In genomic region chr15:74375303-74375693, GRCh38 we compare ENCODE assay signal across 8 cellular contexts. TPM values are rescaled to one million over a fixed set of nuclear protein-coding genes. Genes with fewer than 3 reads are reported as not detected.
DNase-seq lines count a peak whose midpoint lies in the region; ATAC-seq and TF ChIP-seq lines count a peak whose summit lies in the region.

No MANE protein-coding gene starts in this region.

- ATAC-seq in GM18517 (IDR thresholded peaks at IDR 0.05; ENCODE audit: unreplicated experiment) (peak; percentile 43), left ventricle myocardium superior (peak; percentile 64), GM18511 (IDR thresholded peaks at IDR 0.05; ENCODE audit: unreplicated experiment) (no peak)

- no peaks in the 10 kb centered on the region for H3K27me3 ChIP-seq in adrenal gland

- intact Hi-C loops in adrenal gland (cut with DNase I), result loop anchor here in 1 of 2 donors (5.0 to 10.0 kb wide), 2 partner anchors 112 to 250 kb away; no protein-coding TSS in a partner anchor
- intact Hi-C loops in left ventricle myocardium superior (cut with micrococcal nuclease), result loop anchor here (10.0 kb wide), 1 partner anchor 260 kb away; no protein-coding TSS in a partner anchor

- no peak overlapping the region for H3K27ac ChIP-seq in adrenal gland

- no peaks in the 10 kb centered on the region for H3K36me3 ChIP-seq in adrenal gland (replicated peaks in 1 of 2)

- TF ChIP-seq POLR2A in adrenal gland (IDR thresholded peaks at IDR 0.05), result no peak

- H3K4me3 ChIP-seq in adrenal gland (no peak overlapping the region), retinal pigment epithelial cell (ENCODE audit: low read length) (no peak overlapping the region)

- 12 to 17% (median 16%) methylated on average over 7 to 9 of the region's 9 CpGs for WGBS in adrenal gland, 4 donors

- peaks cover 0 to 19% of the 10 kb centered on the region in 2 donors for H3K4me1 ChIP-seq in adrenal gland (replicated peaks in 1 of 2)

- no peaks in the 10 kb centered on the region for H3K9me3 ChIP-seq in adrenal gland (replicated peaks in 1 of 3)

- DNase-seq in A172 (ENCODE audit: low spot score), result peak; percentile 57
- DNase-seq in NCI-H187 (lab: John Stamatoyannopoulos, UW), result peak; percentile 36 to 50
- peak; percentile 39 to 83 (median 70) for DNase-seq in T-helper 2 cell
- DNase-seq in adrenal gland, result peak; percentile 78 to 94 (median 87)
- DNase-seq in left ventricle myocardium superior, result peak; percentile 81
- no peak for DNase-seq in retinal pigment epithelial cell (ENCODE audit: low read depth)

- TF ChIP-seq CTCF in adrenal gland (IDR thresholded peaks at IDR 0.05) (peak; percentile 74 to 84 (median 76)), retinal pigment epithelial cell (conservative IDR thresholded peaks at IDR 0.05; ENCODE audit: low read depth, low read length) (peak; percentile 98)

RNA-seq across cellular contexts. Expression of gene CYP11A1, which starts 7.9 kb away (rescaled TPM):
- total RNA-seq in A172 (2014; rRNA removed; shearing (Covaris generic)), result 1.2 TPM in 1 of 2 replicates, not detected in the other
- total RNA-seq in adrenal gland (1,000 to 10,000 TPM in 6 of 8 donors, 100 to 1,000 TPM in 2; 635 to 3,326 (median 1,366) TPM), left ventricle myocardium superior (0.55 TPM)
- polyA plus RNA-seq in adrenal gland, result 1,000 to 10,000 TPM in 1 of 3 donors, 100 to 1,000 TPM in 2; 233 to 4,804 (median 738) TPM

RNA-seq across cellular contexts. Expression of gene SEMA7A, which starts 58.5 kb away (rescaled TPM):
- total RNA-seq in A172 (2014; rRNA removed; shearing (Covaris generic)), result 12.6 and 14.3 TPM in 2 replicates
- total RNA-seq in adrenal gland (1 to 10 TPM; 1.3 to 6.6 (median 3.4) TPM), left ventricle myocardium superior (1.3 TPM)
- 1 to 10 TPM; 2.9 to 5.0 (median 3.9) TPM for polyA plus RNA-seq in adrenal gland

Comparison
In these comparisons a context has a peak if more than half of its experiments do, and no peak if none do; other contexts are left out.
1. RNA of gene CYP11A1, which starts 7.9 kb away (total RNA-seq): 635 to 3,326 TPM in adrenal gland; 1.2 TPM in A172 and 0.55 TPM in left ventricle myocardium superior (single experiment); every median in the first group is over 100 times any median in the second.